In the genomic region with DNA sequence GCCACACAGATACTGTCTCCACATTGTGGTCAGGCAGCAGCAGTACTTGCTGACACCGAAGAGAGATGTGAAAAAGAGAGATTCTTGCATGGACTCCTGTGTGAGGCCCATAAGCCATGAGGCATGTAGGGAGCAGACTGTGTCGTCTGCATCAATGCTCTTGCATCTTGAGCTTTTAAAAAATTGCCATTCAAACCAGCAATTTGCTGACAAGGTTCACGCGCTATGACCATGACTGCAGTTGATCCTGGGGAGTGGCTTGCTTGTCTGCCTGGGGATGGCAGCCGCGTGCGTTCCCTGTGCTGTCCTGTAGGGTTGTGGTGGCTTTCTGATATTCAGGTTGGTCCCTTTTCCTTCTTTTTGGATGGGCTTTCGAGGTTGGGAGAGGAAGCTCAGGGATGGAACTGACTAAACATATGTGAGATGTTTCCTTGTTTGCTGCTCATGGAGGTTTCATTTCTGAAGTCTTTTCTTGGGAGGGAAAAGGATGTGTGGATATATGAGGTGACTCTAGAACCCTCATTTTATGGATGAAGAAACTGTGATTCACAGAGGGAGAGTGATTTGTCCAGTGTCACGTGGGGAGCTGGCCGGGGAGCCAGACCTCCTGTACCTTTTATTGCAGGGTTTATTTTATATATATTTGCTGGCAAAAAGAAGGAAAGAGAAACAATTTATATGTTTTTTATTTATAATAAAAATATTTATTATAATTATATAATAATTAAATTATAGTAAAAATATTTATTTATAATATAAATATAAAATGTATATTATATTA, we compare ENCODE assay signal across 15 cellular contexts. TPM values are rescaled to one million over a fixed set of nuclear protein-coding genes. Genes with fewer than 3 reads are reported as not detected.
DNase-seq lines count a peak whose midpoint lies in the region; ATAC-seq and TF ChIP-seq lines count a peak whose summit lies in the region.
"Had no signal": no experiment of that assay in that cellular context is flagged by ENCODE, and none has a peak within 500 bp of the region (broad histone marks: within the 10 kb centered on the region; RNA-seq: fewer than 3 reads in every experiment).

No MANE protein-coding gene starts in this region.

- POLR2A ChIA-PET in CD8-positive, alpha-beta T cell (lab: Charles Lee), result interaction anchor here (0.6 kb wide), 1 partner anchor 32 kb away, joined by 3 read pairs; no protein-coding TSS in a partner anchor

- peak; percentile 14 for DNase-seq in activated naive CD4-positive, alpha-beta T cell treated with anti-CD3 and anti-CD28 coated beads for 36 hours
- no peak for DNase-seq in activated naive CD4-positive, alpha-beta T cell (lab: John Stamatoyannopoulos, UW)
- peak; percentile 18 for DNase-seq in NCI-H69 (lab: John Stamatoyannopoulos, UW)
- DNase-seq in gastrocnemius medialis, result no peak
- no peak for DNase-seq in CD8-positive, alpha-beta T cell
- DNase-seq: AML-193, amygdala, kidney glomerular epithelial cell, NCI-H1930, psoas muscle had no signal

- H3K27me3 ChIP-seq in endocrine pancreas (ENCODE audit: control insufficient read depth, insufficient read depth, low read length) (no peaks in the 10 kb centered on the region), gastrocnemius medialis (no peaks in the 10 kb centered on the region)
- no peaks in the 10 kb centered on the region for H3K27me3 ChIP-seq in CD8-positive, alpha-beta T cell (ENCODE audit: insufficient read depth, low read length)
- H3K27me3 ChIP-seq: upper lobe of left lung had no signal

- H3K27ac ChIP-seq in gastrocnemius medialis, result peak overlapping the region; percentile 17 to 81 (median 52)
- no peak overlapping the region for H3K27ac ChIP-seq in CD8-positive, alpha-beta T cell (ENCODE audit: low read depth, low read length)
- H3K27ac ChIP-seq: HL-60, psoas muscle, upper lobe of left lung had no signal

- CTCF ChIA-PET in activated naive CD4-positive, alpha-beta T cell treated with anti-CD3 and anti-CD28 coated beads for 36 hours (lab: Charles Lee), result interaction anchor here (0.8 kb wide), 1 partner anchor 12 kb away, joined by 3 read pairs; no protein-coding TSS in a partner anchor
- CTCF ChIA-PET in CD8-positive, alpha-beta T cell (lab: Charles Lee), result no interaction called here

- H3K9me3 ChIP-seq in endocrine pancreas (ENCODE audit: control insufficient read depth, low read length), result no peaks in the 10 kb centered on the region
- H3K9me3 ChIP-seq in gastrocnemius medialis, result no peaks in the 10 kb centered on the region
- H3K9me3 ChIP-seq in CD8-positive, alpha-beta T cell (ENCODE audit: low read length), result no peaks in the 10 kb centered on the region
- H3K9me3 ChIP-seq: psoas muscle, upper lobe of left lung had no signal

- no peak for TF ChIP-seq POLR2A in gastrocnemius medialis (IDR thresholded peaks at IDR 0.05)

- in situ Hi-C loops in gastrocnemius medialis (cut with MboI; ENCODE audit: low sequenced_read_pairs in 4 of 4), result loop anchor here in 1 of 4 donors (25.0 kb wide), 1 partner anchor 465 kb away; the partner anchor contains the start of gene BCL6

- H3K9me3 Mint-ChIP-seq in activated naive CD4-positive, alpha-beta T cell treated with anti-CD3 and anti-CD28 coated beads for 36 hours, result no peaks in the 10 kb centered on the region
- no peaks in the 10 kb centered on the region for H3K9me3 Mint-ChIP-seq in CD8-positive, alpha-beta T cell

- no peak overlapping the region for H3K4me3 Mint-ChIP-seq in activated naive CD4-positive, alpha-beta T cell treated with anti-CD3 and anti-CD28 coated beads for 36 hours
- H3K4me3 Mint-ChIP-seq in CD8-positive, alpha-beta T cell, result no peak overlapping the region

- no peaks in the 10 kb centered on the region for H3K27me3 Mint-ChIP-seq in activated naive CD4-positive, alpha-beta T cell treated with anti-CD3 and anti-CD28 coated beads for 36 hours (ENCODE audit: low read depth)
- H3K27me3 Mint-ChIP-seq in CD8-positive, alpha-beta T cell (ENCODE audit: low read depth), result no peaks in the 10 kb centered on the region

- TF ChIP-seq CTCF in gastrocnemius medialis (IDR thresholded peaks at IDR 0.05 in 4 of 5, conservative IDR thresholded peaks at IDR 0.05 in 1 of 5), result no peak
- TF ChIP-seq CTCF in CD8-positive, alpha-beta T cell (IDR thresholded peaks at IDR 0.05), result no peak

- H3K4me3 ChIP-seq in endocrine pancreas (ENCODE audit: control insufficient read depth, insufficient read depth, low read length) (peak overlapping the region; percentile 9), gastrocnemius medialis (no peak overlapping the region)
- H3K4me3 ChIP-seq in CD8-positive, alpha-beta T cell (ENCODE audit: low read depth, low read length), result no peak overlapping the region
- H3K4me3 ChIP-seq: psoas muscle, upper lobe of left lung had no signal

- H3K4me1 Mint-ChIP-seq in activated naive CD4-positive, alpha-beta T cell treated with anti-CD3 and anti-CD28 coated beads for 36 hours (ENCODE audit: low read depth), result no peaks in the 10 kb centered on the region
- H3K4me1 Mint-ChIP-seq in CD8-positive, alpha-beta T cell (ENCODE audit: low read depth), result peaks cover 8% of the 10 kb centered on the region

- no peak overlapping the region for H3K27ac Mint-ChIP-seq in activated naive CD4-positive, alpha-beta T cell treated with anti-CD3 and anti-CD28 coated beads for 36 hours
- no peak overlapping the region for H3K27ac Mint-ChIP-seq in CD8-positive, alpha-beta T cell

- H3K4me1 ChIP-seq in endocrine pancreas (ENCODE audit: control insufficient read depth, insufficient read depth, low read length), result peaks cover 4% of the 10 kb centered on the region
- peaks cover 33% of the 10 kb centered on the region in 2 donors for H3K4me1 ChIP-seq in gastrocnemius medialis
- no peaks in the 10 kb centered on the region for H3K4me1 ChIP-seq in CD8-positive, alpha-beta T cell (ENCODE audit: insufficient read depth, low read length)

- peaks cover 1% of the 10 kb centered on the region for H3K36me3 Mint-ChIP-seq in activated naive CD4-positive, alpha-beta T cell treated with anti-CD3 and anti-CD28 coated beads for 36 hours (ENCODE audit: low read depth)
- H3K36me3 Mint-ChIP-seq in CD8-positive, alpha-beta T cell, result peaks cover 23% of the 10 kb centered on the region

- H3K36me3 ChIP-seq in endocrine pancreas (ENCODE audit: control insufficient read depth, insufficient read depth, low read length) (no peaks in the 10 kb centered on the region), gastrocnemius medialis (no peaks in the 10 kb centered on the region)
- no peaks in the 10 kb centered on the region for H3K36me3 ChIP-seq in CD8-positive, alpha-beta T cell (ENCODE audit: insufficient read depth, low read length)
- H3K36me3 ChIP-seq: upper lobe of left lung had no signal

- ATAC-seq in gastrocnemius medialis, result no peak
- ATAC-seq in CD8-positive, alpha-beta T cell, result no peak
- no peak for ATAC-seq in HG03139 (IDR thresholded peaks at IDR 0.05; ENCODE audit: unreplicated experiment)
- ATAC-seq in HG02798 (IDR thresholded peaks at IDR 0.05; ENCODE audit: poor library complexity, unreplicated experiment), result no peak
- ATAC-seq: psoas muscle had no signal

- H3K9ac ChIP-seq in endocrine pancreas (ENCODE audit: control insufficient read depth, insufficient read depth, low read length), result no peak overlapping the region

- intact Hi-C loops in activated naive CD4-positive, alpha-beta T cell treated with anti-CD3 and anti-CD28 coated beads for 36 hours (cut with micrococcal nuclease), result no loop called here
- intact Hi-C loops in gastrocnemius medialis (cut with DNase I; ENCODE audit: low total_unique reads), result no loop called here
- intact Hi-C loops in CD8-positive, alpha-beta T cell (cut with DNase I, micrococcal nuclease), result no loop called here

RNA-seq across cellular contexts. Expression of gene LPP, which starts 48.6 kb away (rescaled TPM):
- total RNA-seq in activated naive CD4-positive, alpha-beta T cell treated with anti-CD3 and anti-CD28 coated beads for 36 hours, result 10 to 100 TPM; 27.5 to 31.8 TPM
- total RNA-seq in gastrocnemius medialis, result 10 to 100 TPM; 56.0 to 65.7 (median 58.1) TPM
- 10 to 100 TPM; 35.2 to 37.0 TPM for total RNA-seq in CD8-positive, alpha-beta T cell

Comparison
In these comparisons a context has a peak if more than half of its experiments do, and no peak if none do; other contexts are left out.
1. DNase-seq: peak in activated naive CD4-positive, alpha-beta T cell treated with anti-CD3 and anti-CD28 coated beads for 36 hours (single experiment) and NCI-H69 (single experiment); none in activated naive CD4-positive, alpha-beta T cell (0 of 4), gastrocnemius medialis (0 of 2) and CD8-positive, alpha-beta T cell (0 of 7).